10 cellular contexts compared by ENCODE assay signal in genomic region chr12:67042697-67043131, GRCh38.
A peak's percentile ranks its signal among the peaks of the same experiment; 100 is the strongest.
DNase-seq lines count a peak whose midpoint lies in the region; ATAC-seq, FAIRE-seq and TF ChIP-seq lines count a peak whose summit lies in the region.
"Had no signal": no experiment of that assay in that cellular context is flagged by ENCODE, and none has a peak within 500 bp of the region (broad histone marks: within the 10 kb centered on the region; RNA-seq: fewer than 3 reads in every experiment).

No MANE protein-coding gene starts in this region.

- CTCF ChIA-PET in A549 (lab: Yijun Ruan, JAX) (interaction anchor here (0.7 to 2.6 kb wide), 2 partner anchors 9 to 17 kb away, joined by 3 to 7 read pairs; no protein-coding TSS in a partner anchor), RWPE1 (lab: Yijun Ruan, JAX) (interaction anchor here (0.9 kb wide), 1 partner anchor 17 kb away, joined by 3 read pairs; no protein-coding TSS in a partner anchor)

- H3K9me3 ChIP-seq in A549, result no peaks in the 10 kb centered on the region
- H3K9me3 ChIP-seq in hepatocyte (ENCODE audit: low read depth), result no peaks in the 10 kb centered on the region

- WGBS in A549 (ENCODE audit: missing lambda C conversion rate), result 71% methylated on average over 2 of the region's 2 CpGs
- WGBS in hepatocyte (ENCODE audit: low lambda C conversion rate, missing lambda C conversion rate), result 66% methylated on average over 2 of the region's 2 CpGs

- H3K27ac ChIP-seq in A549 (0 out of 6 replicates have a peak overlapping the region, but pooled peaks of 1 of the 2 experiments have one; percentile 16), RWPE1 (no peak overlapping the region), hepatocyte (peak overlapping the region; percentile 40)

- DNase-seq in A549 (ENCODE audit: low read depth in 1 of 2, low spot score in 1 of 2) (peak; percentile 26 to 29), NCI-H1092 treated with DMSO at 0.1 percent for 48 hours (lab: John Stamatoyannopoulos, UW) (peak; percentile 87), RWPE1 (ENCODE audit: low spot score) (peak; percentile 41), hepatocyte (ENCODE audit: low spot score) (peak; percentile 70), cerebellar nuclear complex (lab: John Stamatoyannopoulos, UW) (no peak), OCI-M2 (lab: John Stamatoyannopoulos, UW; ENCODE audit: unreplicated experiment) (no peak), CD14-positive monocyte (ENCODE audit: low spot score) (no peak)
- DNase-seq: activated CD4-positive, alpha-beta T cell treated with anti-CD3 and anti-CD28 coated beads, Interleukin-2, amount 50 U/mL, for 48 hours; naive B cell had no signal

- H3K79me2 ChIP-seq in hepatocyte, result peaks cover 13% of the 10 kb centered on the region

- H3K36me3 Mint-ChIP-seq in CD14-positive monocyte, result no peaks in the 10 kb centered on the region
- H3K36me3 Mint-ChIP-seq: naive B cell had no signal

- H2AFZ ChIP-seq in hepatocyte, result no peak overlapping the region

- no peak for TF ChIP-seq POLR2A in A549 (IDR thresholded peaks at IDR 0.05; ENCODE audit: low read length)

- no peaks in the 10 kb centered on the region for H3K27me3 ChIP-seq in hepatocyte

- H3K9me2 ChIP-seq in hepatocyte (replicated peaks; ENCODE audit: insufficient read depth), result no peaks in the 10 kb centered on the region

- H3K27me3 Mint-ChIP-seq in CD14-positive monocyte (ENCODE audit: low read depth in 3 of 3), result peaks cover 0 to 3% (median 2%) of the 10 kb centered on the region in 3 donors

- intact Hi-C loops in CD14-positive monocyte (cut with micrococcal nuclease), result no loop called here

- H3K4me3 ChIP-seq in A549, result no peak overlapping the region
- H3K4me3 ChIP-seq in hepatocyte, result no peak overlapping the region

- H4K20me1 ChIP-seq in hepatocyte (ENCODE audit: insufficient read depth, poor library complexity, severe bottlenecking), result no peaks in the 10 kb centered on the region

- H3K4me1 ChIP-seq in A549, result peaks cover 19% of the 10 kb centered on the region
- peaks cover 9% of the 10 kb centered on the region for H3K4me1 ChIP-seq in hepatocyte (ENCODE audit: insufficient read depth)

- H3K36me3 ChIP-seq in hepatocyte (replicated peaks; ENCODE audit: insufficient read depth, low read depth), result no peaks in the 10 kb centered on the region

- H3K9me3 Mint-ChIP-seq in CD14-positive monocyte, result no peaks in the 10 kb centered on the region

- no peaks in the 10 kb centered on the region for H3K4me1 Mint-ChIP-seq in CD14-positive monocyte
- H3K4me1 Mint-ChIP-seq: naive B cell had no signal

- no peak for TF ChIP-seq RAD21 in A549 (conservative IDR thresholded peaks at IDR 0.05 in 1 of 2, IDR thresholded peaks at IDR 0.05 in 1 of 2)

- peak; percentile 92 to 97 for ATAC-seq in A549
- no peak for ATAC-seq in HG02759 (IDR thresholded peaks at IDR 0.05; ENCODE audit: unreplicated experiment)

- no peak for FAIRE-seq in A549 (lab: Jason Lieb, UNC)

- TF ChIP-seq EP300 in A549 (IDR thresholded peaks at IDR 0.05), result no peak

- TF ChIP-seq CTCF in A549 (IDR thresholded peaks at IDR 0.05) (no peak), RWPE1 (conservative IDR thresholded peaks at IDR 0.05; ENCODE audit: low read depth) (no peak), hepatocyte (IDR thresholded peaks at IDR 0.05; ENCODE audit: poor library complexity) (no peak), CD14-positive monocyte (IDR thresholded peaks at IDR 0.05) (no peak)

- POLR2A ChIA-PET in A549 (lab: Yijun Ruan, JAX) (interaction anchor here (1.2 kb wide), 1 partner anchor 226 kb away, joined by 5 read pairs; the partner anchor contains the start of gene CAND1), RWPE1 (lab: Yijun Ruan, JAX; ENCODE audit: low non-redundant PET) (no interaction called here)

- H3K27ac Mint-ChIP-seq in CD14-positive monocyte, result no peak overlapping the region
- H3K27ac Mint-ChIP-seq: naive B cell had no signal

- H3K4me2 ChIP-seq in A549 (peak overlapping the region; percentile 9), hepatocyte (peak overlapping the region; percentile 21)

- H3K4me3 Mint-ChIP-seq in CD14-positive monocyte, result no peak overlapping the region
- H3K4me3 Mint-ChIP-seq: naive B cell had no signal

TF ChIP-seq in A549, 52 proteins besides CTCF, POLR2A, EP300 and RAD21:
- TF ChIP-seq JUNB (IDR thresholded peaks at IDR 0.05), result peak; percentile 39; the same call in 1 of the 2 replicates
- TF ChIP-seq ELK1 (IDR thresholded peaks at IDR 0.05; ENCODE audit: low read depth, low read length), result no peak
- peak; percentile 58 for TF ChIP-seq FOSL2 (IDR thresholded peaks at IDR 0.05)
- TF ChIP-seq FOSL2 (CRISPR knock-in tag; IDR thresholded peaks at IDR 0.05), result peak; percentile 74

Comparison
In these comparisons a context has a peak if more than half of its experiments do, and no peak if none do; other contexts are left out.
1. DNase-seq: peak in A549 (2 of 2), NCI-H1092 treated with DMSO at 0.1 percent for 48 hours (single experiment), RWPE1 (single experiment) and hepatocyte (single experiment); none in cerebellar nuclear complex (0 of 2), OCI-M2 (single experiment) and CD14-positive monocyte (single experiment).